ENCODE assay signal across 8 cellular contexts in genomic region chr18:5975111-5975622, GRCh38.
DNase-seq lines count a peak whose midpoint lies in the region; ATAC-seq and TF ChIP-seq lines count a peak whose summit lies in the region.

No MANE protein-coding gene starts in this region.

- H3K36me3 ChIP-seq in sigmoid colon: no peaks in the 10 kb centered on the region

- peak overlapping the region; percentile 61 for H3K27ac Mint-ChIP-seq in activated B cell treated with CpG ODN at 0.5 μM for 24 hours

- ATAC-seq in GM18907 (IDR thresholded peaks at IDR 0.05; ENCODE audit: unreplicated experiment) (peak; percentile 70), HG03045 (IDR thresholded peaks at IDR 0.05; ENCODE audit: unreplicated experiment) (peak; percentile 55), activated B cell treated with CpG ODN at 0.5 μM for 24 hours (ENCODE audit: low read depth) (peak; percentile 82)

- no peaks in the 10 kb centered on the region for H3K4me1 ChIP-seq in sigmoid colon

- intact Hi-C loops in activated B cell treated with CpG ODN at 0.5 μM for 24 hours (cut with micrococcal nuclease): loop anchor here (1.0 to 10.0 kb wide), 3 partner anchors 29 to 440 kb away; partner anchors contain the start of gene L3MBTL4
- intact Hi-C loops in sigmoid colon (cut with DNase I): no loop called here
- intact Hi-C loops in posterior vena cava (cut with DNase I): no loop called here

- H3K4me3 ChIP-seq in sigmoid colon: no peak overlapping the region

- TF ChIP-seq POLR2A in sigmoid colon (IDR thresholded peaks at IDR 0.05): no peak

- peaks cover 45% of the 10 kb centered on the region for H3K4me1 Mint-ChIP-seq in activated B cell treated with CpG ODN at 0.5 μM for 24 hours

- H3K27ac ChIP-seq in sigmoid colon: no peak overlapping the region

- WGBS in sigmoid colon, 2 donors: 69 to 81% methylated on average over 7 of the region's 7 CpGs

- no peak for TF ChIP-seq EP300 in sigmoid colon (IDR thresholded peaks at IDR 0.05)

- H3K9me3 Mint-ChIP-seq in activated B cell treated with CpG ODN at 0.5 μM for 24 hours: no peaks in the 10 kb centered on the region

- CTCF ChIA-PET in activated B cell treated with CpG ODN at 0.5 μM for 24 hours (lab: Charles Lee): no interaction called here

- H3K9me3 ChIP-seq in sigmoid colon: no peaks in the 10 kb centered on the region

- H3K36me3 Mint-ChIP-seq in activated B cell treated with CpG ODN at 0.5 μM for 24 hours (ENCODE audit: low read depth): no peaks in the 10 kb centered on the region

- H3K27me3 Mint-ChIP-seq in activated B cell treated with CpG ODN at 0.5 μM for 24 hours: no peaks in the 10 kb centered on the region

- DNase-seq in ACHN (peak; percentile 61), activated B cell treated with CpG ODN at 0.5 μM for 24 hours (no peak), NCI-H526 (lab: John Stamatoyannopoulos, UW) (no peak), sigmoid colon (no peak), posterior vena cava (ENCODE audit: low spot score) (no peak), HT-29 (ENCODE audit: low spot score) (no peak)

- TF ChIP-seq CTCF in activated B cell treated with CpG ODN at 0.5 μM for 24 hours (IDR thresholded peaks at IDR 0.05) (no peak), sigmoid colon (IDR thresholded peaks at IDR 0.05) (no peak)

- H3K27me3 ChIP-seq in sigmoid colon: no peaks in the 10 kb centered on the region

- in situ Hi-C loops in ACHN (cut with HindIII; ENCODE audit: low pct_ligation_motif_present, low pct_unique_long_range_greater_than_20kb, low sequenced_read_pairs): no loop called here

- H3K4me3 Mint-ChIP-seq in activated B cell treated with CpG ODN at 0.5 μM for 24 hours: peak overlapping the region; percentile 4

- POLR2A ChIA-PET in activated B cell treated with CpG ODN at 0.5 μM for 24 hours (lab: Charles Lee): no interaction called here
